ENCODE assay signal across 8 cellular contexts in the genomic region with DNA sequence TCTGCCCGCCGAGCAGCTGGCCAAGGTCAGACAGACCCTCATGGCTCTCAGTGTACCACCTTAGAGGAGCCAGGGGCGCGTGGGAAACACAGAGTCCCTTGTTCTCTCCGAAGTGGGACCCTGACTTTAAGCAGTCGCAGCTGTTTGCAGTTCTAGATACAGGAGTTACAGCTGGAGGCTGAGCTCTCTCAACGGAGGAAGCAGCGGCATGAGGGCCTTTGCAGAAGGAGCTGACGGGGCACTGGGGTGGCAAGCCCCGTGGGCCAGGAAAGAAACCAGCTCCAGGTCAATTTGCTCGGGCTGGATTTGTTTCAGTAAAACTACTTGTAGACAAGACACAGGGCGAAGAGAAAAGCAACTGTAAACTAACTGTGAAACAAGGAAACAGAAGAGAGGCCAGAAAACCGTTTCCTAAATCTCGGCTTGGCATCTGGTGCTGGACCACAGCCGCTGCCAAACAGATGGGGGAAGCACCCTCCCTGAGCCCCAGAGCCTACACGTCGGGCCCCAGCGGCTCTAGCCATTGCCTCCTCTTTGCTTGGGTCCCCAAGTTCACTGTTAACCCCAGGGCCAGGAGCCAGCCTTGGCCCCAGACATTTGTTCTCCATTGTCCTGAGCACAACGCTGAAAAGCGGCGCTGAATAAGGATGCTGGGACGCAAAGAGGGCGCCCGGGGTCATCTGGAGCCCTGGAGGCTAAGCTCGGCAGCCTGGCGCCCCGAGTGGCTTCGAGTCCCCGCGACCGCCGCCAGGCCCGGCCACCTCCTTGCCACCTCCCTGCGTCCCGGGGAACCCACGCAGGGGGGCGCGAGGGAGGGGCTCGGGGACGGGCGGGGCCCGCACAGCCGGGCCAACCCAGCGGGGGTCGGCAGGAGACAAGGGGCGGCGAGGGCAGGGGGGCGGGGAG. TPM values are rescaled to one million over a fixed set of nuclear protein-coding genes. Genes with fewer than 3 reads are reported as not detected.
A peak's percentile ranks its signal among the peaks of the same experiment; 100 is the strongest.
DNase-seq lines count a peak whose midpoint lies in the region; ATAC-seq and TF ChIP-seq lines count a peak whose summit lies in the region.

No MANE protein-coding gene starts in this region.

- H3K27me3 Mint-ChIP-seq in CD8-positive, alpha-beta T cell (ENCODE audit: low read depth) = no peaks in the 10 kb centered on the region
- no peaks in the 10 kb centered on the region for H3K27me3 Mint-ChIP-seq in activated naive CD8-positive, alpha-beta T cell treated with anti-CD3 and anti-CD28 coated beads for 36 hours

- H3K9me3 ChIP-seq in CD8-positive, alpha-beta T cell (ENCODE audit: low read length) = no peaks in the 10 kb centered on the region
- no peaks in the 10 kb centered on the region for H3K9me3 ChIP-seq in MM.1S (replicated peaks; ENCODE audit: insufficient read depth, low read length)

- no peaks in the 10 kb centered on the region for H3F3A ChIP-seq in MM.1S (ENCODE audit: insufficient read depth, low read length)

- no peaks in the 10 kb centered on the region for H3K36me3 ChIP-seq in CD8-positive, alpha-beta T cell (ENCODE audit: insufficient read depth, low read length)
- H3K36me3 ChIP-seq in MM.1S (replicated peaks; ENCODE audit: insufficient read depth, low read length) = no peaks in the 10 kb centered on the region

- peak overlapping the region; percentile 73; the same call in 1 of the 2 replicates for H3K4me2 ChIP-seq in MM.1S (ENCODE audit: low read depth, low read length)

- H3K9ac ChIP-seq in MM.1S (ENCODE audit: low read length) = peak overlapping the region; percentile 45; the same call in 1 of the 2 replicates

- ATAC-seq in CD8-positive, alpha-beta T cell = peak; percentile 27
- ATAC-seq in GM21529 (IDR thresholded peaks at IDR 0.05; ENCODE audit: unreplicated experiment) (peak; percentile 13), left ventricle myocardium superior (peak; percentile 34), GM18873 (IDR thresholded peaks at IDR 0.05; ENCODE audit: low FRiP score, unreplicated experiment) (no peak)

- CTCF ChIA-PET in CD8-positive, alpha-beta T cell (lab: Charles Lee) = interaction anchor here (1.0 to 2.1 kb wide), 3 partner anchors 9 to 176 kb away, joined by 4 to 8 read pairs (median 4); a partner anchor contains a TSS

- no peak for TF ChIP-seq CTCF in CD8-positive, alpha-beta T cell (IDR thresholded peaks at IDR 0.05)
- TF ChIP-seq CTCF in MM.1S (IDR thresholded peaks at IDR 0.05; ENCODE audit: low read length) (no peak), GM13976 (IDR thresholded peaks at IDR 0.05; ENCODE audit: borderline replicate concordance, control extremely low read depth, extremely low read depth, insufficient read depth, missing control alignments) (no peak)

- DNase-seq in CD8-positive, alpha-beta T cell = peak in 2 of 7 experiments; percentile 22 to 68
- DNase-seq in MM.1S = peak; percentile 22
- peak; percentile 43 for DNase-seq in activated naive CD8-positive, alpha-beta T cell treated with anti-CD3 and anti-CD28 coated beads for 36 hours
- DNase-seq in left ventricle myocardium superior = peak; percentile 68
- no peak for DNase-seq in skeletal muscle cell (ENCODE audit: low read depth)
- no peak for DNase-seq in GM13976 (ENCODE audit: low spot score)

- no peaks in the 10 kb centered on the region for H4K20me1 ChIP-seq in MM.1S (ENCODE audit: insufficient read depth, low read length)

- no peaks in the 10 kb centered on the region for H3K27me3 ChIP-seq in CD8-positive, alpha-beta T cell (ENCODE audit: insufficient read depth, low read length)
- H3K27me3 ChIP-seq in MM.1S (replicated peaks; ENCODE audit: insufficient read depth, low read length) = no peaks in the 10 kb centered on the region

- H3K4me1 ChIP-seq in CD8-positive, alpha-beta T cell (ENCODE audit: insufficient read depth, low read length) = peaks cover 21% of the 10 kb centered on the region
- no peaks in the 10 kb centered on the region for H3K4me1 ChIP-seq in MM.1S (ENCODE audit: low read length)

- H2AFZ ChIP-seq in MM.1S (ENCODE audit: low read length) = peak overlapping the region; percentile 74

- peaks cover 24% of the 10 kb centered on the region for H3K4me1 Mint-ChIP-seq in CD8-positive, alpha-beta T cell (ENCODE audit: low read depth)
- H3K4me1 Mint-ChIP-seq in activated naive CD8-positive, alpha-beta T cell treated with anti-CD3 and anti-CD28 coated beads for 36 hours = peaks cover 23% of the 10 kb centered on the region

- peaks cover 12% of the 10 kb centered on the region; the same call in 1 of the 2 replicates for H3K79me2 ChIP-seq in MM.1S (ENCODE audit: low read length)

- H3K4me3 Mint-ChIP-seq in CD8-positive, alpha-beta T cell = peak overlapping the region; percentile 82
- peak overlapping the region; percentile 62 for H3K4me3 Mint-ChIP-seq in activated naive CD8-positive, alpha-beta T cell treated with anti-CD3 and anti-CD28 coated beads for 36 hours

- peak overlapping the region; percentile 52 for H3K27ac ChIP-seq in CD8-positive, alpha-beta T cell (ENCODE audit: low read depth, low read length)
- H3K27ac ChIP-seq in MM.1S (ENCODE audit: low read length) = peak overlapping the region; percentile 6; the same call in 1 of the 2 replicates

- in situ Hi-C loops in GM13976 (cut with MboI; ENCODE audit: low sequenced_read_pairs, unreplicated experiment) = no loop called here

- no peaks in the 10 kb centered on the region for H3K9me2 ChIP-seq in MM.1S (replicated peaks; ENCODE audit: insufficient read depth, low read length)

- no peaks in the 10 kb centered on the region for H3K36me3 Mint-ChIP-seq in CD8-positive, alpha-beta T cell
- H3K36me3 Mint-ChIP-seq in activated naive CD8-positive, alpha-beta T cell treated with anti-CD3 and anti-CD28 coated beads for 36 hours = no peaks in the 10 kb centered on the region

- H3K4me3 ChIP-seq in CD8-positive, alpha-beta T cell (ENCODE audit: low read depth, low read length) = peak overlapping the region; percentile 41
- H3K4me3 ChIP-seq in MM.1S (ENCODE audit: low read length) = peak overlapping the region; percentile 50
- peak overlapping the region; percentile 50 for H3K4me3 ChIP-seq in skeletal muscle cell (ENCODE audit: low read depth, low read length)

- peak overlapping the region; percentile 85 for H3K27ac Mint-ChIP-seq in CD8-positive, alpha-beta T cell
- H3K27ac Mint-ChIP-seq in activated naive CD8-positive, alpha-beta T cell treated with anti-CD3 and anti-CD28 coated beads for 36 hours = peak overlapping the region; percentile 71

- POLR2A ChIA-PET in CD8-positive, alpha-beta T cell (lab: Charles Lee) = interaction anchor here (0.7 to 3.4 kb wide), 14 partner anchors 11 to 254 kb away, joined by 3 to 38 read pairs (median 3); a partner anchor contains a TSS

- no peaks in the 10 kb centered on the region for H3K9me3 Mint-ChIP-seq in CD8-positive, alpha-beta T cell
- no peaks in the 10 kb centered on the region for H3K9me3 Mint-ChIP-seq in activated naive CD8-positive, alpha-beta T cell treated with anti-CD3 and anti-CD28 coated beads for 36 hours

- intact Hi-C loops in CD8-positive, alpha-beta T cell (cut with DNase I, micrococcal nuclease) = loop anchor here (1.0 to 2.0 kb wide), 5 partner anchors 12 to 292 kb away; a partner anchor contains a TSS
- intact Hi-C loops in left ventricle myocardium superior (cut with micrococcal nuclease) = no loop called here

RNA-seq across cellular contexts. Expression of a gene that starts 0.9 kb away (rescaled TPM):
- total RNA-seq in CD8-positive, alpha-beta T cell = 10 to 100 TPM; 46.5 to 56.1 TPM
- total RNA-seq in activated naive CD8-positive, alpha-beta T cell treated with anti-CD3 and anti-CD28 coated beads for 36 hours = 10 to 100 TPM; 21.1 to 22.2 TPM
- total RNA-seq in left ventricle myocardium superior = 76.2 TPM

RNA-seq across cellular contexts. Expression of a gene that starts 12.8 kb away (rescaled TPM):
- total RNA-seq in CD8-positive, alpha-beta T cell = 10 to 100 TPM; 60.0 to 61.2 TPM
- total RNA-seq in activated naive CD8-positive, alpha-beta T cell treated with anti-CD3 and anti-CD28 coated beads for 36 hours = 10 to 100 TPM; 21.9 to 22.8 TPM
- 20.3 TPM for total RNA-seq in left ventricle myocardium superior

Comparison
In these comparisons a context has a peak if more than half of its experiments do, and no peak if none do; other contexts are left out.
1. DNase-seq: peak in MM.1S (single experiment), activated naive CD8-positive, alpha-beta T cell treated with anti-CD3 and anti-CD28 coated beads for 36 hours (single experiment) and left ventricle myocardium superior (single experiment); none in skeletal muscle cell (single experiment) and GM13976 (single experiment).
2. Peak in every context shown above with its lines, with median percentiles within 50 percentile points of each other: H3K4me3 ChIP-seq.